Comparison of ENCODE assay signal across 9 cellular contexts in the genomic region with DNA sequence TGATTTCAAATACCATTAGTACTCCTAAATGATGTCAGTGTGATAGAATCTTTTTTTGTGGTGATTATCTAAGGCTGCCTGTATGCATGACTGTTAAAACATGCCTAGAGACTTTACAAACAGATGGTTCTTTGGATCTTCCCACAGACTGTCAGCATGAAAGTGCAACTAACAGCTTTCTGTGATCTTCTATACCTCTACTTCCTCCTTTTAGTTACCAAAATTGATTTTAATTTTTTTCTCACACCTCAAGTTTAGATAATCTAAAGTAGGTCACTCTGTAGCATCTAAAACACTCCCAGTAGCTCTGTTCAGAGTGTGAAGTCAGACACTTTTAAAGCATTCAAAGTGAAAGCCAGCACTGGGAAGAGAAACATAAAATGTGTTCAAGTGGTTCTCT.
A peak's percentile ranks its signal among the peaks of the same experiment; 100 is the strongest.
DNase-seq lines count a peak whose midpoint lies in the region; ATAC-seq, FAIRE-seq and TF ChIP-seq lines count a peak whose summit lies in the region.
"Had no signal": no experiment of that assay in that cellular context is flagged by ENCODE, and none has a peak within 500 bp of the region (broad histone marks: within the 10 kb centered on the region; RNA-seq: fewer than 3 reads in every experiment).

No MANE protein-coding gene starts in this region.

- TF ChIP-seq CTCF in epithelial cell of esophagus (IDR thresholded peaks at IDR 0.05; ENCODE audit: insufficient read depth, low read depth, low read length, missing control alignments) (no peak), D721Med (IDR thresholded peaks at IDR 0.05; ENCODE audit: insufficient read depth, missing control alignments) (no peak)

- H3K4me3 ChIP-seq in epithelial cell of esophagus (ENCODE audit: low read length), result no peak overlapping the region
- H3K4me3 ChIP-seq: K562 had no signal

- FAIRE-seq in GM12891 (lab: Jason Lieb, UNC), result peak; percentile 74
- no peak for FAIRE-seq in D721Med (lab: Jason Lieb, UNC)
- FAIRE-seq: K562 had no signal

- DNase-seq in GM12891 (ENCODE audit: insufficient read length, low spot score) (no peak), KBM-7 (peak; percentile 67), epithelial cell of esophagus (ENCODE audit: low read depth) (peak; percentile 50), DMS 273 treated with DMSO at 0.1 percent for 48 hours (lab: John Stamatoyannopoulos, UW) (no peak), NCI-H1105 (lab: John Stamatoyannopoulos, UW) (no peak), D721Med (ENCODE audit: insufficient read length, low spot score) (no peak), Ammon's horn (ENCODE audit: low spot score) (no peak)

- in situ Hi-C loops in KBM-7 (cut with MboI; ENCODE audit: low pct_unique_long_range_greater_than_20kb, low sequenced_read_pairs), result no loop called here

- no peak for TF ChIP-seq POLR2A in GM12891 (IDR thresholded peaks at IDR 0.05; ENCODE audit: low read depth, low read length)

- peak; percentile 98 for ATAC-seq in GM21528 (IDR thresholded peaks at IDR 0.05; ENCODE audit: low FRiP score, unreplicated experiment)
- ATAC-seq: K562 had no signal

TF ChIP-seq in GM12891, 5 proteins besides CTCF, POLR2A, EP300 and RAD21:
- no peak for TF ChIP-seq TAF1 (IDR thresholded peaks at IDR 0.05; ENCODE audit: low read depth, low read length)
- peak; percentile 68 for TF ChIP-seq SPI1 (IDR thresholded peaks at IDR 0.05; ENCODE audit: low read depth, low read length)
- TF ChIP-seq PAX5 (IDR thresholded peaks at IDR 0.05; ENCODE audit: insufficient read depth, low read length, severe bottlenecking), result no peak

Comparison
In these comparisons a context has a peak if more than half of its experiments do, and no peak if none do; other contexts are left out.
1. DNase-seq: peak in KBM-7 (single experiment) and epithelial cell of esophagus (single experiment); none in GM12891 (single experiment), DMS 273 treated with DMSO at 0.1 percent for 48 hours (single experiment), NCI-H1105 (single experiment), D721Med (single experiment) and Ammon's horn (single experiment).